Comparison of ENCODE assay signal across 9 cellular contexts in the genomic region with DNA sequence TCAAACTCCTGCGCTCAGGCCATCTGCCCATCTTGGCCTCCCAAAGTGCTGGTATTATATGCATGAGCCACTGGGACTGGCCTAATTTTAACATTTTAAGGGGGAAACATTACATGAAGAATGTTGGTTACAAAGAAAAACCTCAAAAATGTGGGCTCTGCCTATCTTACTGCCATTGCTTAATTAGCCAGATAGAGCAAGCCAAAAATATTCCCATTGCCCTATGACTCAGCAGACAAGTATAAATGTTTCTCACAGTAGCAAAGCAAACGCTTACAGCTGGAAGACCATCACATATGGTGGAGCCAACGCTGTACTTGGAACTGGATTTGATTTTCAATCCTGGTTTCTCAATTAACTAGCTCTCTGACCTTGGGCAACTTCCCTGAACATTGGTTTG.
DNase-seq lines count a peak whose midpoint lies in the region; ATAC-seq, FAIRE-seq and TF ChIP-seq lines count a peak whose summit lies in the region.
"Had no signal": no experiment of that assay in that cellular context is flagged by ENCODE, and none has a peak within 500 bp of the region (broad histone marks: within the 10 kb centered on the region; RNA-seq: fewer than 3 reads in every experiment).

No MANE protein-coding gene starts in this region.

- H3K27me3 ChIP-seq in osteoblast (ENCODE audit: insufficient read depth, low read length) (no peaks in the 10 kb centered on the region), small intestine (ENCODE audit: control insufficient read depth in 2 of 2, insufficient read depth in 2 of 2, low read length in 2 of 2) (no peaks in the 10 kb centered on the region)
- H3K27me3 ChIP-seq in naive thymus-derived CD4-positive, alpha-beta T cell (ENCODE audit: control insufficient read depth in 2 of 2, insufficient read depth in 2 of 2, low read length in 2 of 2): no peaks in the 10 kb centered on the region

- intact Hi-C loops in naive thymus-derived CD4-positive, alpha-beta T cell (cut with micrococcal nuclease): no loop called here

- CTCF ChIA-PET in naive thymus-derived CD4-positive, alpha-beta T cell (lab: Charles Lee): interaction anchor here (0.8 to 2.2 kb wide), 2 partner anchors 116 to 852 kb away, joined by 3 to 10 read pairs; no protein-coding TSS in a partner anchor

- no peak overlapping the region for H3K27ac Mint-ChIP-seq in natural killer cell treated with Interleukin-12 subunit alpha and Interleukin-12 subunit beta and Interleukin-15 and Interleukin-18, amount 100 ng/mL, for 72 hours
- no peak overlapping the region for H3K27ac Mint-ChIP-seq in naive thymus-derived CD4-positive, alpha-beta T cell

- H3K9me3 ChIP-seq in osteoblast (ENCODE audit: low read depth, low read length) (no peaks in the 10 kb centered on the region), small intestine (ENCODE audit: control insufficient read depth, low read depth) (no peaks in the 10 kb centered on the region)
- H3K9me3 ChIP-seq in naive thymus-derived CD4-positive, alpha-beta T cell (ENCODE audit: control insufficient read depth in 2 of 3, low read length in 3 of 3): no peaks in the 10 kb centered on the region

- H3K4me2 ChIP-seq in osteoblast (ENCODE audit: insufficient read depth, low read length): peak overlapping the region; percentile 37

- H3K4me3 ChIP-seq in NB4 (ENCODE audit: low read depth, low read length) (no peak overlapping the region), osteoblast (ENCODE audit: insufficient read depth, low read length) (no peak overlapping the region), small intestine (ENCODE audit: low read depth in 1 of 2, low read length in 2 of 2) (no peak overlapping the region)
- H3K4me3 ChIP-seq in naive thymus-derived CD4-positive, alpha-beta T cell (ENCODE audit: low read length): no peak overlapping the region

- H3K27ac ChIP-seq in osteoblast (ENCODE audit: low read depth, low read length): peak overlapping the region; percentile 52
- H3K27ac ChIP-seq in naive thymus-derived CD4-positive, alpha-beta T cell (ENCODE audit: low read depth, low read length): no peak overlapping the region
- no peak overlapping the region for H3K27ac ChIP-seq in small intestine (ENCODE audit: low read depth in 1 of 2, low read length in 1 of 2)

- H3K9me3 Mint-ChIP-seq in natural killer cell treated with Interleukin-12 subunit alpha and Interleukin-12 subunit beta and Interleukin-15 and Interleukin-18, amount 100 ng/mL, for 72 hours: no peaks in the 10 kb centered on the region
- no peaks in the 10 kb centered on the region for H3K9me3 Mint-ChIP-seq in naive thymus-derived CD4-positive, alpha-beta T cell
- H3K9me3 Mint-ChIP-seq: central memory CD8-positive, alpha-beta T cell had no signal

- no peaks in the 10 kb centered on the region for H3K27me3 Mint-ChIP-seq in natural killer cell treated with Interleukin-12 subunit alpha and Interleukin-12 subunit beta and Interleukin-15 and Interleukin-18, amount 100 ng/mL, for 72 hours
- H3K27me3 Mint-ChIP-seq in naive thymus-derived CD4-positive, alpha-beta T cell: no peaks in the 10 kb centered on the region
- H3K27me3 Mint-ChIP-seq: central memory CD8-positive, alpha-beta T cell had no signal

- no peaks in the 10 kb centered on the region for H3K4me1 Mint-ChIP-seq in natural killer cell treated with Interleukin-12 subunit alpha and Interleukin-12 subunit beta and Interleukin-15 and Interleukin-18, amount 100 ng/mL, for 72 hours (ENCODE audit: low read depth in 2 of 2)
- peaks cover 0 to 4% (median 0%) of the 10 kb centered on the region in 7 donors for H3K4me1 Mint-ChIP-seq in naive thymus-derived CD4-positive, alpha-beta T cell
- H3K4me1 Mint-ChIP-seq: central memory CD8-positive, alpha-beta T cell had no signal

- H3K79me2 ChIP-seq in osteoblast (ENCODE audit: insufficient read depth, low read length): no peaks in the 10 kb centered on the region

- POLR2A ChIA-PET in naive thymus-derived CD4-positive, alpha-beta T cell (lab: Charles Lee): no interaction called here

- H2AFZ ChIP-seq in osteoblast (ENCODE audit: low read length): no peak overlapping the region

- no peak overlapping the region for H3K4me3 Mint-ChIP-seq in natural killer cell treated with Interleukin-12 subunit alpha and Interleukin-12 subunit beta and Interleukin-15 and Interleukin-18, amount 100 ng/mL, for 72 hours
- no peak overlapping the region for H3K4me3 Mint-ChIP-seq in naive thymus-derived CD4-positive, alpha-beta T cell
- H3K4me3 Mint-ChIP-seq: central memory CD8-positive, alpha-beta T cell had no signal

- H3K4me1 ChIP-seq in osteoblast (ENCODE audit: insufficient read depth, low read length) (peaks cover 29% of the 10 kb centered on the region), small intestine (ENCODE audit: control insufficient read depth in 2 of 2, insufficient read depth in 1 of 2, low read depth in 1 of 2, low read length in 1 of 2) (no peaks in the 10 kb centered on the region)
- H3K4me1 ChIP-seq in naive thymus-derived CD4-positive, alpha-beta T cell (ENCODE audit: control insufficient read depth in 2 of 2, insufficient read depth in 2 of 2, low read length in 2 of 2): no peaks in the 10 kb centered on the region

- H3K36me3 Mint-ChIP-seq in natural killer cell treated with Interleukin-12 subunit alpha and Interleukin-12 subunit beta and Interleukin-15 and Interleukin-18, amount 100 ng/mL, for 72 hours: no peaks in the 10 kb centered on the region
- peaks cover 0 to 6% (median 0%) of the 10 kb centered on the region in 5 donors for H3K36me3 Mint-ChIP-seq in naive thymus-derived CD4-positive, alpha-beta T cell

- no peaks in the 10 kb centered on the region for H3K36me3 ChIP-seq in osteoblast (ENCODE audit: insufficient read depth, low read length)
- H3K36me3 ChIP-seq in naive thymus-derived CD4-positive, alpha-beta T cell (ENCODE audit: control insufficient read depth in 2 of 3, insufficient read depth in 3 of 3, low read length in 3 of 3): no peaks in the 10 kb centered on the region
- H3K36me3 ChIP-seq in small intestine (ENCODE audit: control insufficient read depth in 2 of 2, insufficient read depth in 2 of 2, low read length in 2 of 2): no peaks in the 10 kb centered on the region

- FAIRE-seq in small intestine (lab: Jason Lieb, UNC): no peak

- 56 to 68% (median 62%) methylated on average over 3 of the region's 3 CpGs for WGBS in small intestine, 3 donors

- no peak for ATAC-seq in natural killer cell treated with Interleukin-12 subunit alpha and Interleukin-12 subunit beta and Interleukin-15 and Interleukin-18, amount 100 ng/mL, for 72 hours
- ATAC-seq in HG03439 (IDR thresholded peaks at IDR 0.05; ENCODE audit: unreplicated experiment): no peak
- ATAC-seq in naive thymus-derived CD4-positive, alpha-beta T cell: no peak

- TF ChIP-seq POLR2A in NB4 (IDR thresholded peaks at IDR 0.05; ENCODE audit: extremely low read depth, insufficient read length): no peak

- no peak for TF ChIP-seq CTCF in NB4 (IDR thresholded peaks at IDR 0.05; ENCODE audit: low read depth, low read length)
- no peak for TF ChIP-seq CTCF in osteoblast (IDR thresholded peaks at IDR 0.05; ENCODE audit: extremely low read depth, low read depth, low read length)

- DNase-seq in EL: peak; percentile 95
- DNase-seq in NB4 (ENCODE audit: low read depth): peak; percentile 30
- DNase-seq in dedifferentiated amniotic fluid mesenchymal stem cell (ENCODE audit: extremely low spot score): peak; percentile 97
- peak; percentile 95 for DNase-seq in osteoblast (ENCODE audit: insufficient read length, low spot score, missing footprints)
- no peak for DNase-seq in natural killer cell treated with Interleukin-12 subunit alpha and Interleukin-12 subunit beta and Interleukin-15 and Interleukin-18, amount 100 ng/mL, for 72 hours (ENCODE audit: low spot score)
- no peak for DNase-seq in naive thymus-derived CD4-positive, alpha-beta T cell
- no peak for DNase-seq in small intestine

- H4K20me1 ChIP-seq in osteoblast (ENCODE audit: insufficient read depth, low read length): no peaks in the 10 kb centered on the region

Comparison
In these comparisons a context has a peak if more than half of its experiments do, and no peak if none do; other contexts are left out.
1. DNase-seq: peak in EL (single experiment), NB4 (single experiment), dedifferentiated amniotic fluid mesenchymal stem cell (single experiment) and osteoblast (single experiment); none in natural killer cell treated with Interleukin-12 subunit alpha and Interleukin-12 subunit beta and Interleukin-15 and Interleukin-18, amount 100 ng/mL, for 72 hours (single experiment), naive thymus-derived CD4-positive, alpha-beta T cell (0 of 9) and small intestine (single experiment).